10 cellular contexts compared by ENCODE assay signal in genomic region chr11:8268530-8269461, GRCh38. TPM values are rescaled to one million over a fixed set of nuclear protein-coding genes. Genes with fewer than 3 reads are reported as not detected.
DNase-seq lines count a peak whose midpoint lies in the region; ATAC-seq and TF ChIP-seq lines count a peak whose summit lies in the region.
"Had no signal": no experiment of that assay in that cellular context is flagged by ENCODE, and none has a peak within 500 bp of the region (broad histone marks: within the 10 kb centered on the region; RNA-seq: fewer than 3 reads in every experiment).

No MANE protein-coding gene starts in this region.

- H3K9me3 Mint-ChIP-seq in activated CD8-positive, alpha-beta T cell treated with anti-CD3 and anti-CD28 coated beads for 36 hours = no peaks in the 10 kb centered on the region

- H3K36me3 ChIP-seq in skeletal muscle satellite cell (ENCODE audit: insufficient read depth, low read length) = no peaks in the 10 kb centered on the region

- H3K9ac ChIP-seq in skeletal muscle satellite cell (ENCODE audit: low read depth, low read length) = no peak overlapping the region

- no peak overlapping the region for H3K27ac Mint-ChIP-seq in activated CD8-positive, alpha-beta T cell treated with anti-CD3 and anti-CD28 coated beads for 36 hours

- peaks cover 4% of the 10 kb centered on the region for H3K4me1 Mint-ChIP-seq in activated CD8-positive, alpha-beta T cell treated with anti-CD3 and anti-CD28 coated beads for 36 hours (ENCODE audit: low read depth)

- ATAC-seq in activated CD8-positive, alpha-beta T cell treated with anti-CD3 and anti-CD28 coated beads for 36 hours = no peak
- no peak for ATAC-seq in GM18909 (IDR thresholded peaks at IDR 0.05; ENCODE audit: poor library complexity, unreplicated experiment)

- no peaks in the 10 kb centered on the region for H3K36me3 Mint-ChIP-seq in activated CD8-positive, alpha-beta T cell treated with anti-CD3 and anti-CD28 coated beads for 36 hours (ENCODE audit: low read depth)

- POLR2A ChIA-PET in activated CD8-positive, alpha-beta T cell treated with anti-CD3 and anti-CD28 coated beads for 36 hours (lab: Charles Lee) = no interaction called here

- intact Hi-C loops in activated CD8-positive, alpha-beta T cell treated with anti-CD3 and anti-CD28 coated beads for 36 hours (cut with micrococcal nuclease) = no loop called here

- peak overlapping the region; percentile 78 for H3K4me2 ChIP-seq in skeletal muscle satellite cell (ENCODE audit: low read length)

- peak overlapping the region; percentile 35 for H3K4me3 Mint-ChIP-seq in activated CD8-positive, alpha-beta T cell treated with anti-CD3 and anti-CD28 coated beads for 36 hours

- CTCF ChIA-PET in activated CD8-positive, alpha-beta T cell treated with anti-CD3 and anti-CD28 coated beads for 36 hours (lab: Charles Lee) = interaction anchor here (0.8 kb wide), 1 partner anchor 419 kb away, joined by 3 read pairs; no protein-coding TSS in a partner anchor

- no peaks in the 10 kb centered on the region for H3K9me3 ChIP-seq in skeletal muscle satellite cell (replicated peaks; ENCODE audit: low read length)

- no peak for TF ChIP-seq CTCF in activated CD8-positive, alpha-beta T cell treated with anti-CD3 and anti-CD28 coated beads for 36 hours (IDR thresholded peaks at IDR 0.05)

- peaks cover 61% of the 10 kb centered on the region for H3K27me3 Mint-ChIP-seq in activated CD8-positive, alpha-beta T cell treated with anti-CD3 and anti-CD28 coated beads for 36 hours

- H3K4me3 ChIP-seq in skeletal muscle satellite cell (ENCODE audit: low read length) = peak overlapping the region; percentile 61

- DNase-seq in DMS 273 (lab: John Stamatoyannopoulos, UW; ENCODE audit: unreplicated experiment) = peak; percentile 63
- no peak for DNase-seq in DMS 273 treated with DMSO at 0.1 percent for 48 hours (lab: John Stamatoyannopoulos, UW)
- DNase-seq in activated CD8-positive, alpha-beta T cell treated with anti-CD3 and anti-CD28 coated beads for 36 hours = no peak
- DNase-seq in iPS-NIHi11 (ENCODE audit: low spot score) = peak; percentile 65
- DNase-seq in effector CD8-positive, alpha-beta T cell (lab: John Stamatoyannopoulos, UW) = no peak
- no peak for DNase-seq in amygdala (lab: John Stamatoyannopoulos, UW)

- H3K27me3 ChIP-seq in skeletal muscle satellite cell (ENCODE audit: control insufficient read depth, insufficient read depth, low read length) = peaks cover 87% of the 10 kb centered on the region

- H3K4me1 ChIP-seq in skeletal muscle satellite cell (ENCODE audit: control insufficient read depth, insufficient read depth, low read length) = peaks cover 4% of the 10 kb centered on the region

RNA-seq across cellular contexts. Expression of gene LMO1, which starts 5.1 kb away (rescaled TPM):
- not detected for total RNA-seq in activated CD8-positive, alpha-beta T cell treated with anti-CD3 and anti-CD28 coated beads for 36 hours
- not detected in 2 replicates for total RNA-seq in skeletal muscle satellite cell (2012; rRNA removed)
- total RNA-seq: fibroblast of villous mesenchyme; T-helper 2 cell treated with Interferon-gamma antibody and Interleukin-4, amounts not matched to agents 100 ng/mL and 5 ng/mL, for 36 hours had no signal

Comparison
In these comparisons a context has a peak if more than half of its experiments do, and no peak if none do; other contexts are left out.
1. DNase-seq: peak in DMS 273 (single experiment) and iPS-NIHi11 (single experiment); none in DMS 273 treated with DMSO at 0.1 percent for 48 hours (single experiment), activated CD8-positive, alpha-beta T cell treated with anti-CD3 and anti-CD28 coated beads for 36 hours (single experiment), effector CD8-positive, alpha-beta T cell (single experiment) and amygdala (0 of 56).